Comparison of ENCODE assay signal across 30 cellular contexts in the genomic region with DNA sequence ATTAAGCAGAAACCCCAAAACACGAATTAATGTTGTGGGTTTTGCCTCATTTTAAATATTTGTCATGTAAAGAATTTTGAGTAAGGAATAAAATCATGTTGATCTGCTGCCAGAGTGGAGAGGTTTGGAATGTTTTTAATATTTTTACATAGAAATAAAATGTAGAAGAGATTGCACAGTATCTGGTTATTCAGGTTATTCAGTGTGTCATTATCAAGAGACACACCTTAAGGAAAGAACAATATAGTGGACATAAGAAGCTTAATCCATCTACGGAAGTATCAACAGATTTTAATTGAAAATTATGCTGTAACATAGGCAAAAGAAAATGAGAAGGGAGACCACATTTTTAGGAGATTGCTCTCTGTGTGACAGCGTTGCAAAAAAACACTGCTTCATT.
"Had no signal": no experiment of that assay in that cellular context is flagged by ENCODE, and none has a peak within 500 bp of the region (broad histone marks: within the 10 kb centered on the region; RNA-seq: fewer than 3 reads in every experiment).

No MANE protein-coding gene starts in this region.

- H3K27ac Mint-ChIP-seq: naive thymus-derived CD8-positive, alpha-beta T cell; natural killer cell treated with Interleukin-12 subunit alpha and Interleukin-12 subunit beta and Interleukin-15 and Interleukin-18, amount 100 ng/mL, for 72 hours; nephron progenitor cell; progenitor cell of endocrine pancreas; stimulated activated effector memory CD8-positive, alpha-beta T cell treated with anti-CD3 and anti-CD28 coated beads, Interleukin-12 subunit alpha, Interleukin-12 subunit beta, amount 100 ng/mL, for 72 hours; stimulated activated naive CD8-positive, alpha-beta T cell treated with anti-CD3 and anti-CD28 coated beads, Interleukin-15, Interleukin-2, amounts not matched to agents 100 ng/mL and 50 ng/mL, for 24 hours had no signal

- H3K27ac ChIP-seq: neutrophil, ovary, parathyroid adenoma, psoas muscle, right lobe of liver, sigmoid colon, stomach, thoracic aorta, thyroid gland, transverse colon, vagina had no signal

- H2AFZ ChIP-seq: parathyroid adenoma had no signal

- H3K36me3 Mint-ChIP-seq: natural killer cell treated with Interleukin-12 subunit alpha and Interleukin-12 subunit beta and Interleukin-15 and Interleukin-18, amount 100 ng/mL, for 72 hours; stimulated activated effector memory CD8-positive, alpha-beta T cell treated with anti-CD3 and anti-CD28 coated beads, Interleukin-12 subunit alpha, Interleukin-12 subunit beta, amount 100 ng/mL, for 72 hours had no signal

- ATAC-seq: naive thymus-derived CD8-positive, alpha-beta T cell; natural killer cell treated with Interleukin-12 subunit alpha and Interleukin-12 subunit beta and Interleukin-15 and Interleukin-18, amount 100 ng/mL, for 72 hours; psoas muscle; right cardiac atrium; right lobe of liver; stimulated activated effector memory CD8-positive, alpha-beta T cell treated with anti-CD3 and anti-CD28 coated beads, Interleukin-12 subunit alpha, Interleukin-12 subunit beta, amount 100 ng/mL, for 72 hours; stimulated activated naive B cell treated with anti-CD40 and anti-IgM and Interleukin-4, amounts not matched to agents 10 μg/mL and 1 μg/mL and 100 μg/mL, for 72 hours had no signal

- H3K4me1 Mint-ChIP-seq: naive thymus-derived CD8-positive, alpha-beta T cell; nephron progenitor cell; neural crest cell; stimulated activated effector memory CD8-positive, alpha-beta T cell treated with anti-CD3 and anti-CD28 coated beads, Interleukin-12 subunit alpha, Interleukin-12 subunit beta, amount 100 ng/mL, for 72 hours; stimulated activated naive B cell treated with anti-CD40 and anti-IgM and Interleukin-4, amounts not matched to agents 10 μg/mL and 1 μg/mL and 100 μg/mL, for 72 hours had no signal

- H3K79me2 ChIP-seq: parathyroid adenoma had no signal

- DNase-seq: naive thymus-derived CD8-positive, alpha-beta T cell; nephron progenitor cell; nucleus accumbens; ovary; posterior cingulate gyrus; psoas muscle; right cardiac atrium; right lobe of liver; sigmoid colon; small intestine; stimulated activated CD4-positive, alpha-beta T cell treated with anti-CD3 and anti-CD28 coated beads, Interleukin-15, amount 100 ng/mL, for 24 hours; stimulated activated CD4-positive, alpha-beta T cell treated with anti-CD3 and anti-CD28 coated beads, Interleukin-2, amount 100 ng/mL, for 24 hours; stimulated activated CD4-positive, alpha-beta T cell treated with anti-CD3 and anti-CD28 coated beads, Interleukin-2, amount 100 ng/mL, for 48 hours; stimulated activated CD4-positive, alpha-beta T cell treated with anti-CD3 and anti-CD28 coated beads, Interleukin-4, amount 100 ng/mL, for 24 hours; stimulated activated naive B cell treated with anti-CD40 and anti-IgM and Interleukin-4, amounts not matched to agents 10 μg/mL and 1 μg/mL and 100 μg/mL, for 72 hours; stimulated activated naive CD4-positive, alpha-beta T cell treated with Interleukin-2 at 50 U/mL for 16 hours; stomach; thyroid gland; transverse colon had no signal

- H3K4me1 ChIP-seq: parathyroid adenoma, psoas muscle, right lobe of liver, sigmoid colon, stomach, thyroid gland, transverse colon, vagina had no signal

- H3K9me3 ChIP-seq: neutrophil, ovary, psoas muscle, right lobe of liver, sigmoid colon, thoracic aorta, thyroid gland, transverse colon, upper lobe of left lung, vagina had no signal

- H3K4me3 Mint-ChIP-seq: naive thymus-derived CD8-positive, alpha-beta T cell; natural killer cell treated with Interleukin-12 subunit alpha and Interleukin-12 subunit beta and Interleukin-15 and Interleukin-18, amount 100 ng/mL, for 72 hours; nephron progenitor cell; neural crest cell; stimulated activated effector memory CD8-positive, alpha-beta T cell treated with anti-CD3 and anti-CD28 coated beads, Interleukin-12 subunit alpha, Interleukin-12 subunit beta, amount 100 ng/mL, for 72 hours; stimulated activated naive B cell treated with anti-CD40 and anti-IgM and Interleukin-4, amounts not matched to agents 10 μg/mL and 1 μg/mL and 100 μg/mL, for 72 hours; stimulated activated naive CD8-positive, alpha-beta T cell treated with anti-CD3 and anti-CD28 coated beads, Interleukin-15, Interleukin-2, amounts not matched to agents 100 ng/mL and 50 ng/mL, for 24 hours had no signal

- H3K27me3 ChIP-seq: neutrophil, ovary, right lobe of liver, sigmoid colon, stomach, thyroid gland, transverse colon, upper lobe of left lung, vagina had no signal

- H3K4me3 ChIP-seq: ovary, psoas muscle, right lobe of liver, sigmoid colon, stomach, thoracic aorta, thyroid gland, transverse colon, upper lobe of left lung, vagina had no signal

- H3K36me3 ChIP-seq: neutrophil, ovary, right lobe of liver, sigmoid colon, stomach, thoracic aorta, thyroid gland, transverse colon, upper lobe of left lung, vagina had no signal

- H3K9ac ChIP-seq: parathyroid adenoma had no signal

- H3K27me3 Mint-ChIP-seq: natural killer cell treated with Interleukin-12 subunit alpha and Interleukin-12 subunit beta and Interleukin-15 and Interleukin-18, amount 100 ng/mL, for 72 hours; stimulated activated naive B cell treated with anti-CD40 and anti-IgM and Interleukin-4, amounts not matched to agents 10 μg/mL and 1 μg/mL and 100 μg/mL, for 72 hours had no signal

- FAIRE-seq: small intestine, urothelium cell line had no signal
